In the genomic region with DNA sequence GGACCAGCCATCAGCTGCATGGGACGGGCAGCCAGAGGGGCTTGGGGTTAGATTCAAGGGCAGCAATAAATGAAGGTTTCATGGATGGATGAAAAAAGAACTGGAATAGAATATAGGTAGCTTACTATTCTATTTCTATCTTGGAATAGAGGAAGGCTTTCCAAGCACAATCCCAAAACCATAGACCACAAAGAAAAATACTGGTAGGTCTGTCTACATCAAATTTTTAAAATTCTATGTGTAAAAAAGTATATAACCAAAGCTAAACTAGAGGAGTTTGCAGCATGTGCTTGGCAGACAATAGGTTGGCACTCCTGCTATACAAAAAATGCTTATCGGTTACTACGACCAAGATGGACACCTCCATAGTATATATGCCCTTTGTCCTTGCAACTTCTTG, we compare ENCODE assay signal across 17 cellular contexts. TPM values are rescaled to one million over a fixed set of nuclear protein-coding genes. Genes with fewer than 3 reads are reported as not detected.
DNase-seq lines count a peak whose midpoint lies in the region; ATAC-seq, FAIRE-seq and TF ChIP-seq lines count a peak whose summit lies in the region.
"Had no signal": no experiment of that assay in that cellular context is flagged by ENCODE, and none has a peak within 500 bp of the region (broad histone marks: within the 10 kb centered on the region; RNA-seq: fewer than 3 reads in every experiment).

No MANE protein-coding gene starts in this region.

- H3K4me1 ChIP-seq in left ventricle myocardium inferior (peaks cover 26% of the 10 kb centered on the region), heart right ventricle (peaks cover 5 to 36% (median 15%) of the 10 kb centered on the region in 9 donors), adipocyte (ENCODE audit: control insufficient read depth, insufficient read depth, low read length) (peaks cover 86% of the 10 kb centered on the region), vagina (peaks cover 47% of the 10 kb centered on the region)

- WGBS in heart right ventricle, 2 donors: 59% methylated on average over 3 of the region's 3 CpGs

- H3K27me3 ChIP-seq in left ventricle myocardium inferior (ENCODE audit: low read depth) (peaks cover 38% of the 10 kb centered on the region), heart right ventricle (peaks cover 0 to 4% (median 0%) of the 10 kb centered on the region in 7 donors), adipocyte (replicated peaks; ENCODE audit: control insufficient read depth, insufficient read depth, low read length) (no peaks in the 10 kb centered on the region), vagina (no peaks in the 10 kb centered on the region)
- H3K27me3 ChIP-seq: BE2C had no signal

- no peak overlapping the region for H3K4me3 ChIP-seq in left ventricle myocardium inferior
- no peak overlapping the region for H3K4me3 ChIP-seq in heart right ventricle
- no peak overlapping the region for H3K4me3 ChIP-seq in adipocyte (ENCODE audit: low read length)
- H3K4me3 ChIP-seq in choroid plexus epithelial cell (ENCODE audit: low read depth, low read length): no peak overlapping the region
- no peak overlapping the region for H3K4me3 ChIP-seq in vagina
- H3K4me3 ChIP-seq: GM12878 had no signal

- TF ChIP-seq POLR2A in vagina (IDR thresholded peaks at IDR 0.05): no peak

- intact Hi-C loops in left ventricle myocardium inferior (cut with micrococcal nuclease): no loop called here
- intact Hi-C loops in heart right ventricle (cut with DNase I): no loop called here
- intact Hi-C loops in vagina (cut with DNase I): no loop called here

- peak overlapping the region; percentile 82 for H3K9ac ChIP-seq in adipocyte (ENCODE audit: low read length)

- DNase-seq in left ventricle myocardium inferior (no peak), heart right ventricle (no peak), adipocyte (ENCODE audit: low read depth) (no peak), choroid plexus epithelial cell (ENCODE audit: low read depth) (peak; percentile 59), vagina (ENCODE audit: extremely low spot score in 2 of 2) (no peak), GF-D8 (lab: John Stamatoyannopoulos, UW) (no peak), D341Med (ENCODE audit: low spot score) (no peak), GM19239 (ENCODE audit: insufficient read length, low spot score) (no peak)
- DNase-seq: BE2C; Caco-2; CD4-positive, CD25-positive, alpha-beta regulatory T cell; DMS153; DMS79; H9 had no signal

- TF ChIP-seq CTCF in left ventricle myocardium inferior (IDR thresholded peaks at IDR 0.05; ENCODE audit: borderline replicate concordance) (no peak), heart right ventricle (IDR thresholded peaks at IDR 0.05) (no peak), choroid plexus epithelial cell (conservative IDR thresholded peaks at IDR 0.05; ENCODE audit: low read depth, low read length) (no peak), vagina (IDR thresholded peaks at IDR 0.05) (no peak)

- no peak for FAIRE-seq in GM19239 (lab: Jason Lieb, UNC)
- FAIRE-seq: GM12878, H1 had no signal

- H3K27ac ChIP-seq in left ventricle myocardium inferior (replicated peaks): peak overlapping the region; percentile 64
- H3K27ac ChIP-seq in heart right ventricle: no peak overlapping the region
- H3K27ac ChIP-seq in vagina: peak overlapping the region; percentile 85
- H3K27ac ChIP-seq: 22Rv1 had no signal

- H3K36me3 ChIP-seq in left ventricle myocardium inferior: no peaks in the 10 kb centered on the region
- no peaks in the 10 kb centered on the region for H3K36me3 ChIP-seq in heart right ventricle
- H3K36me3 ChIP-seq in adipocyte (ENCODE audit: control insufficient read depth, insufficient read depth, low read length, severe bottlenecking): no peaks in the 10 kb centered on the region
- no peaks in the 10 kb centered on the region for H3K36me3 ChIP-seq in vagina
- H3K36me3 ChIP-seq: BE2C had no signal

- no peak for ATAC-seq in heart right ventricle
- ATAC-seq: GM12878 had no signal

- peaks cover 12% of the 10 kb centered on the region for H3K9me3 ChIP-seq in left ventricle myocardium inferior (replicated peaks)
- peaks cover 0 to 18% (median 0%) of the 10 kb centered on the region in 11 donors for H3K9me3 ChIP-seq in heart right ventricle
- H3K9me3 ChIP-seq in adipocyte (ENCODE audit: control insufficient read depth, low read length): peaks cover 15% of the 10 kb centered on the region
- H3K9me3 ChIP-seq in vagina: no peaks in the 10 kb centered on the region
- H3K9me3 ChIP-seq: BE2C, Caco-2 had no signal

RNA-seq across cellular contexts. Expression of gene FBLN2, which starts 7.2 kb away (rescaled TPM):
- total RNA-seq in left ventricle myocardium inferior (56.7 TPM), heart right ventricle (10 to 100 TPM; 35.4 to 78.9 (median 47.0) TPM), vagina (94.3 TPM)
- 10 to 100 TPM; 20.7 to 55.9 TPM for polyA plus RNA-seq in heart right ventricle
- total RNA-seq: CD4-positive, CD25-positive, alpha-beta regulatory T cell had no signal
- polyA plus RNA-seq: CD4-positive, CD25-positive, alpha-beta regulatory T cell had no signal

Comparison
In these comparisons a context has a peak if more than half of its experiments do, and no peak if none do; other contexts are left out.
1. H3K27ac ChIP-seq: peak in left ventricle myocardium inferior (single experiment) and vagina (single experiment); none in heart right ventricle (0 of 10).